In the genomic region with DNA sequence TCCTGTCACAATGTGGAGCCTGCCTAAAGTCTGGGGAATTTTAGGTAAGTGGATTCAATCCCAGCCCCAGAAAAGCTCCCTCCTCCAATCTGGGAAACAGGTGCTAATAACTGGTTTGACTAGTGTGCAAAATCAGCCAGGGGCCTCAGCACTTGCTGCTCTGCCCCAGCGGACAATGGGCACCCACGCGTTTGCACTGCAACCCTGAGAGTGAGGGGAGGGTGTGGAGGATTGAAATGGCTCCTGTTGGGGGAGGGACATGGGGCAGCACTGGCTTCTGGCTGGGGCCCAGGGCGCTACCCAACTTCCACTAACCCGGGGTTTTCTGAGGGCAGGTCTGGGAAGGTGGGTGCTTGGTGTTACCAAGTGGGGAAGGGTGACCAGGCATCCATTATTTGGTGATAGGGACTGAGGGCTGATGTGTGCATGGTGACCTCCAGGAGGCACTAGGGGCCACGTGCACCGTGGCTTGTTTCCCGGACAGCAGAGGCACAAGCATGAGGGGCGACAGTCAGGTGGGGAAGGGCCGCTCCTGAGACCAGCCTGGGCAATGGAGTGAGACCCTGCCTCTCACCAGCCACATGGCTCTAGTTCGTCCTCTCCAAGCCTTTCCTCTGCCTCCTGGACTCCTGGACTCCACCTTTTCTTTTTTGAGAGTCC, we compare ENCODE assay signal across 1 cellular context.
A peak's percentile ranks its signal among the peaks of the same experiment; 100 is the strongest.
TF ChIP-seq lines count a peak whose summit lies in the region.

No MANE protein-coding gene starts in this region.

TF ChIP-seq in HEK293, 187 proteins besides CTCF, POLR2A, EP300 and RAD21 (continued from another document):
- TF ChIP-seq, protein P1, sequence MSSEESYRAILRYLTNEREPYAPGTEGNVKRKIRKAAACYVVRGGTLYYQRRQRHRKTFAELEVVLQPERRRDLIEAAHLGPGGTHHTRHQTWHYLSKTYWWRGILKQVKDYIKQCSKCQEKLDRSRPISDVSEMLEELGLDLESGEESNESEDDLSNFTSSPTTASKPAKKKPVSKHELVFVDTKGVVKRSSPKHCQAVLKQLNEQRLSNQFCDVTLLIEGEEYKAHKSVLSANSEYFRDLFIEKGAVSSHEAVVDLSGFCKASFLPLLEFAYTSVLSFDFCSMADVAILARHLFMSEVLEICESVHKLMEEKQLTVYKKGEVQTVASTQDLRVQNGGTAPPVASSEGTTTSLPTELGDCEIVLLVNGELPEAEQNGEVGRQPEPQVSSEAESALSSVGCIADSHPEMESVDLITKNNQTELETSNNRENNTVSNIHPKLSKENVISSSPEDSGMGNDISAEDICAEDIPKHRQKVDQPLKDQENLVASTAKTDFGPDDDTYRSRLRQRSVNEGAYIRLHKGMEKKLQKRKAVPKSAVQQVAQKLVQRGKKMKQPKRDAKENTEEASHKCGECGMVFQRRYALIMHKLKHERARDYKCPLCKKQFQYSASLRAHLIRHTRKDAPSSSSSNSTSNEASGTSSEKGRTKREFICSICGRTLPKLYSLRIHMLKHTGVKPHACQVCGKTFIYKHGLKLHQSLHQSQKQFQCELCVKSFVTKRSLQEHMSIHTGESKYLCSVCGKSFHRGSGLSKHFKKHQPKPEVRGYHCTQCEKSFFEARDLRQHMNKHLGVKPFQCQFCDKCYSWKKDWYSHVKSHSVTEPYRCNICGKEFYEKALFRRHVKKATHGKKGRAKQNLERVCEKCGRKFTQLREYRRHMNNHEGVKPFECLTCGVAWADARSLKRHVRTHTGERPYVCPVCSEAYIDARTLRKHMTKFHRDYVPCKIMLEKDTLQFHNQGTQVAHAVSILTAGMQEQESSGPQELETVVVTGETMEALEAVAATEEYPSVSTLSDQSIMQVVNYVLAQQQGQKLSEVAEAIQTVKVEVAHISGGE (tag by site-specific recombination; conservative IDR thresholded peaks at IDR 0.05; ENCODE audit: low read depth) = no peak
- TF ChIP-seq ZNF549 (tag by site-specific recombination; IDR thresholded peaks at IDR 0.05) = no peak
- no peak for TF ChIP-seq ZNF426 (tag by site-specific recombination; IDR thresholded peaks at IDR 0.05)
- no peak for TF ChIP-seq ZNF184 (tag by site-specific recombination; IDR thresholded peaks at IDR 0.05)
- TF ChIP-seq ZSCAN30 (tag by site-specific recombination; IDR thresholded peaks at IDR 0.05) = no peak
- TF ChIP-seq ZNF843 (tag by site-specific recombination; IDR thresholded peaks at IDR 0.05) = no peak
- no peak for TF ChIP-seq HOXC10 (CRISPR knock-in tag; IDR thresholded peaks at IDR 0.05)
- peak; percentile 28; the same call in 1 of the 2 replicates for TF ChIP-seq ZFHX2 (tag by site-specific recombination; conservative IDR thresholded peaks at IDR 0.05)
- no peak for TF ChIP-seq ZNF626 (tag by site-specific recombination; IDR thresholded peaks at IDR 0.05)
